8 cellular contexts compared by ENCODE assay signal in genomic region chr17:29760771-29761682, GRCh38.
DNase-seq lines count a peak whose midpoint lies in the region; ATAC-seq and TF ChIP-seq lines count a peak whose summit lies in the region.

No MANE protein-coding gene starts in this region.

- H3K36me3 Mint-ChIP-seq in naive thymus-derived CD8-positive, alpha-beta T cell, result peaks cover 0 to 15% (median 5%) of the 10 kb centered on the region in 3 donors
- peaks cover 7% of the 10 kb centered on the region for H3K36me3 Mint-ChIP-seq in stimulated activated memory B cell treated with anti-CD40 and anti-IgM and Interleukin-4, amounts not matched to agents 10 μg/mL and 1 μg/mL and 100 μg/mL, for 72 hours

- H3K4me3 Mint-ChIP-seq in naive thymus-derived CD8-positive, alpha-beta T cell, result peak overlapping the region; percentile 91 to 100 (median 97)
- H3K4me3 Mint-ChIP-seq in stimulated activated memory B cell treated with anti-CD40 and anti-IgM and Interleukin-4, amounts not matched to agents 10 μg/mL and 1 μg/mL and 100 μg/mL, for 72 hours, result peak overlapping the region; percentile 83

- ATAC-seq in GM19328 (IDR thresholded peaks at IDR 0.05; ENCODE audit: unreplicated experiment), result peak; percentile 80
- peak; percentile 38 for ATAC-seq in HG03469 (IDR thresholded peaks at IDR 0.05; ENCODE audit: unreplicated experiment)
- ATAC-seq in naive thymus-derived CD8-positive, alpha-beta T cell, result peak; percentile 78 to 87
- peak; percentile 97 for ATAC-seq in stimulated activated memory B cell treated with anti-CD40 and anti-IgM and Interleukin-4, amounts not matched to agents 10 μg/mL and 1 μg/mL and 100 μg/mL, for 72 hours

- TF ChIP-seq CTCF in fibroblast of mammary gland (conservative IDR thresholded peaks at IDR 0.05; ENCODE audit: control insufficient read depth, insufficient read depth, low read depth, low read length), result no peak

- H3K9me3 Mint-ChIP-seq in naive thymus-derived CD8-positive, alpha-beta T cell, result no peaks in the 10 kb centered on the region
- no peaks in the 10 kb centered on the region for H3K9me3 Mint-ChIP-seq in stimulated activated memory B cell treated with anti-CD40 and anti-IgM and Interleukin-4, amounts not matched to agents 10 μg/mL and 1 μg/mL and 100 μg/mL, for 72 hours

- POLR2A ChIA-PET in naive thymus-derived CD8-positive, alpha-beta T cell (lab: Charles Lee), result interaction anchor here (0.5 to 3.7 kb wide), 28 partner anchors 10 to 1190 kb away, joined by 3 to 66 read pairs (median 4); partner anchors contain the start of genes PIGS and SSH2

- H3K4me1 Mint-ChIP-seq in naive thymus-derived CD8-positive, alpha-beta T cell, result peaks cover 9 to 48% (median 40%) of the 10 kb centered on the region in 4 donors
- peaks cover 20% of the 10 kb centered on the region for H3K4me1 Mint-ChIP-seq in stimulated activated memory B cell treated with anti-CD40 and anti-IgM and Interleukin-4, amounts not matched to agents 10 μg/mL and 1 μg/mL and 100 μg/mL, for 72 hours

- H3K27me3 Mint-ChIP-seq in naive thymus-derived CD8-positive, alpha-beta T cell, result no peaks in the 10 kb centered on the region
- H3K27me3 Mint-ChIP-seq in stimulated activated memory B cell treated with anti-CD40 and anti-IgM and Interleukin-4, amounts not matched to agents 10 μg/mL and 1 μg/mL and 100 μg/mL, for 72 hours, result no peaks in the 10 kb centered on the region

- peak overlapping the region; percentile 83 for H3K4me3 ChIP-seq in fibroblast of mammary gland (ENCODE audit: control insufficient read depth, low read depth, low read length)

- H3K27ac Mint-ChIP-seq in naive thymus-derived CD8-positive, alpha-beta T cell, result peak overlapping the region; percentile 91 to 100 (median 96)
- H3K27ac Mint-ChIP-seq in stimulated activated memory B cell treated with anti-CD40 and anti-IgM and Interleukin-4, amounts not matched to agents 10 μg/mL and 1 μg/mL and 100 μg/mL, for 72 hours, result peak overlapping the region; percentile 90

- DNase-seq in AML-193 (lab: John Stamatoyannopoulos, UW) (peak; percentile 88 to 93), RKO (ENCODE audit: low spot score) (peak; percentile 87), fibroblast of mammary gland (ENCODE audit: low read depth) (peak; percentile 82)
- peak; percentile 69 to 88 for DNase-seq in activated T-helper 1 cell treated with anti-CD3 and anti-CD28 coated beads, Interleukin-2, amount 50 U/mL, for 16 hours (ENCODE audit: low read depth in 1 of 2, low spot score in 1 of 2)
- DNase-seq in naive thymus-derived CD8-positive, alpha-beta T cell, result peak; percentile 85 to 95 (median 92)

Comparison
In these comparisons a context has a peak if more than half of its experiments do, and no peak if none do; other contexts are left out.
1. Peak in every context shown above with its lines: DNase-seq, ATAC-seq and H3K4me3 ChIP-seq.
2. ATAC-seq: peak in every context shown above with its lines; median percentile 97 in stimulated activated memory B cell treated with anti-CD40 and anti-IgM and Interleukin-4, amounts not matched to agents 10 μg/mL and 1 μg/mL and 100 μg/mL, for 72 hours; 82 in naive thymus-derived CD8-positive, alpha-beta T cell; 80 in GM19328; 38 in HG03469.